8 cellular contexts compared by ENCODE assay signal in genomic region chr5:154858251-154858971, GRCh38. TPM values are rescaled to one million over a fixed set of nuclear protein-coding genes. Genes with fewer than 3 reads are reported as not detected.
DNase-seq lines count a peak whose midpoint lies in the region; ATAC-seq, FAIRE-seq and TF ChIP-seq lines count a peak whose summit lies in the region.

Gene CNOT8, plus strand, starts transcription at chr5:154858627. Its CDS starts 4,652 bp downstream, at chr5:154863279.

- H3K27ac ChIP-seq in 22Rv1 (peak within 1 kb of the TSS; percentile 98), body of pancreas (peak within 1 kb of the TSS; percentile 95 to 100 (median 99)), gastrocnemius medialis (peak within 1 kb of the TSS; percentile 95 to 97 (median 97))

- peak; percentile 9 for FAIRE-seq in TTC549 (lab: Jason Lieb, UNC)

- in situ Hi-C loops in gastrocnemius medialis (cut with MboI; ENCODE audit: low sequenced_read_pairs in 4 of 4) = no loop called here

- 0% methylated on average over 47 to 61 of the region's 66 CpGs for WGBS in body of pancreas, 2 donors

- TF ChIP-seq CTCF in 22Rv1 (IDR thresholded peaks at IDR 0.05) = no peak
- peak in 1 of 7 experiments; percentile 17 for TF ChIP-seq CTCF in body of pancreas (IDR thresholded peaks at IDR 0.05)
- TF ChIP-seq CTCF in gastrocnemius medialis (IDR thresholded peaks at IDR 0.05 in 4 of 5, conservative IDR thresholded peaks at IDR 0.05 in 1 of 5) = no peak

- H3K36me3 ChIP-seq in body of pancreas (replicated peaks in 1 of 2; ENCODE audit: insufficient read depth in 1 of 2, low read depth in 2 of 2) = no peaks in the 10 kb centered on the region
- H3K36me3 ChIP-seq in gastrocnemius medialis = no peaks in the 10 kb centered on the region

- peak within 1 kb of the TSS; percentile 65 to 91 for H3K4me3 ChIP-seq in body of pancreas
- H3K4me3 ChIP-seq in gastrocnemius medialis = peak within 1 kb of the TSS; percentile 74 to 98 (median 92)

- peak; percentile 76 for DNase-seq in NCI-H2107 treated with DMSO at 0.1 percent for 48 hours (lab: John Stamatoyannopoulos, UW; ENCODE audit: unreplicated experiment)
- DNase-seq in body of pancreas = peak; percentile 98 to 99 (median 98)
- peak; percentile 91 for DNase-seq in iPS DF 19.7 (ENCODE audit: low read depth, low spot score)
- DNase-seq in gastrocnemius medialis = peak; percentile 97 to 98

- H3K27me3 ChIP-seq in body of pancreas (no peaks in the 10 kb centered on the region), gastrocnemius medialis (no peaks in the 10 kb centered on the region)

- H3K4me1 ChIP-seq in body of pancreas = peaks cover 40% of the 10 kb centered on the region
- peaks cover 39 to 40% of the 10 kb centered on the region in 2 donors for H3K4me1 ChIP-seq in gastrocnemius medialis

- TF ChIP-seq POLR2A in body of pancreas (IDR thresholded peaks at IDR 0.05) = peak; percentile 91 to 95 (median 93)
- TF ChIP-seq POLR2A in gastrocnemius medialis (IDR thresholded peaks at IDR 0.05) = peak; percentile 92 to 96

- no peaks in the 10 kb centered on the region for H3K9me3 ChIP-seq in body of pancreas
- no peaks in the 10 kb centered on the region for H3K9me3 ChIP-seq in gastrocnemius medialis

- peak; percentile 76 for ATAC-seq in GM18520 (IDR thresholded peaks at IDR 0.05; ENCODE audit: unreplicated experiment)
- ATAC-seq in HG03064 (IDR thresholded peaks at IDR 0.05; ENCODE audit: low read depth, unreplicated experiment) = peak; percentile 72
- ATAC-seq in body of pancreas = peak; percentile 88
- ATAC-seq in gastrocnemius medialis = peak; percentile 79 to 80

- intact Hi-C loops in body of pancreas (cut with DNase I) = no loop called here
- intact Hi-C loops in gastrocnemius medialis (cut with DNase I; ENCODE audit: low total_unique reads) = loop anchor here (1.0 to 10.0 kb wide), 5 partner anchors 80 to 1736 kb away; partner anchors contain the start of genes GEMIN5 and LARP1

RNA-seq across cellular contexts. Expression of gene CNOT8, which starts in this region (rescaled TPM):
- total RNA-seq in body of pancreas (10 to 100 TPM; 19.8 to 32.4 TPM), gastrocnemius medialis (10 to 100 TPM; 25.6 to 40.6 (median 30.5) TPM)

Comparison
In these comparisons a context has a peak if more than half of its experiments do, and no peak if none do; other contexts are left out.
1. Peak in every context shown above with its lines: DNase-seq, ATAC-seq, H3K4me3 ChIP-seq and H3K27ac ChIP-seq.